1 cellular context compared by ENCODE assay signal in genomic region chr2:148253716-148254115, GRCh38.
TF ChIP-seq lines count a peak whose summit lies in the region.

No MANE protein-coding gene starts in this region.

TF ChIP-seq in GM12878, 131 proteins besides CTCF, POLR2A, EP300 and RAD21 (continued from another document):
- TF ChIP-seq CEBPZ (IDR thresholded peaks at IDR 0.05; ENCODE audit: low read depth, low read length): peak; percentile 75
- TF ChIP-seq SUPT20H (IDR thresholded peaks at IDR 0.05; ENCODE audit: borderline replicate concordance, control insufficient read depth, low read depth, low read length): no peak
